ENCODE assay signal across 29 cellular contexts in genomic region chr21:17987328-17987727, GRCh38.
"Had no signal": no experiment of that assay in that cellular context is flagged by ENCODE, and none has a peak within 500 bp of the region (broad histone marks: within the 10 kb centered on the region; RNA-seq: fewer than 3 reads in every experiment).

No MANE protein-coding gene starts in this region.

- H3K36me3 Mint-ChIP-seq: activated naive CD4-positive, alpha-beta T cell treated with anti-CD3 and anti-CD28 coated beads, Interleukin-2, amount 50 U/mL, for 72 hours; immature natural killer cell; stimulated activated memory B cell treated with anti-CD40 and anti-IgM and Interleukin-4, amounts not matched to agents 10 μg/mL and 1 μg/mL and 100 μg/mL, for 72 hours had no signal

- H3K36me3 ChIP-seq: ascending aorta, lower lobe of right lung, stomach, suprapubic skin, tibial nerve had no signal

- H3K27me3 ChIP-seq: ascending aorta, hepatocyte, stomach, suprapubic skin, tibial nerve had no signal

- H3K9me3 ChIP-seq: ascending aorta, suprapubic skin had no signal

- H3K4me1 ChIP-seq: ascending aorta, lower lobe of right lung, stomach, suprapubic skin, tibial nerve had no signal

- H3K4me3 Mint-ChIP-seq: activated CD4-positive, alpha-beta T cell treated with anti-CD3 and anti-CD28 coated beads, Interleukin-2, amount 10 ng/mL, durations not matched to agents 24 days and 14 days; activated CD8-positive, alpha-beta T cell treated with anti-CD3 and anti-CD28 coated beads, Interleukin-2, amount 10 ng/mL, durations not matched to agents 7 days and 5 days; central memory CD8-positive, alpha-beta T cell; immature natural killer cell; nephron progenitor cell; stimulated activated memory B cell treated with anti-CD40 and anti-IgM and Interleukin-4, amounts not matched to agents 10 μg/mL and 1 μg/mL and 100 μg/mL, for 72 hours had no signal

- H3K27ac Mint-ChIP-seq: activated CD4-positive, alpha-beta T cell treated with anti-CD3 and anti-CD28 coated beads, Interleukin-2, amount 10 ng/mL, durations not matched to agents 24 days and 14 days; activated CD8-positive, alpha-beta T cell treated with anti-CD3 and anti-CD28 coated beads, Interleukin-2, amount 10 ng/mL, durations not matched to agents 7 days and 5 days; activated naive CD4-positive, alpha-beta T cell treated with anti-CD3 and anti-CD28 coated beads, Interleukin-2, amount 50 U/mL, for 72 hours; immature natural killer cell; nephron progenitor cell; stimulated activated memory B cell treated with anti-CD40 and anti-IgM and Interleukin-4, amounts not matched to agents 10 μg/mL and 1 μg/mL and 100 μg/mL, for 72 hours had no signal

- H2AFZ ChIP-seq: hepatocyte had no signal

- H3K27me3 Mint-ChIP-seq: activated CD4-positive, alpha-beta T cell treated with anti-CD3 and anti-CD28 coated beads, Interleukin-2, amount 10 ng/mL, durations not matched to agents 24 days and 14 days; central memory CD8-positive, alpha-beta T cell; stimulated activated memory B cell treated with anti-CD40 and anti-IgM and Interleukin-4, amounts not matched to agents 10 μg/mL and 1 μg/mL and 100 μg/mL, for 72 hours had no signal

- H3K4me3 ChIP-seq: ascending aorta, hepatocyte, lower lobe of right lung, mucosa of descending colon, stomach, suprapubic skin, tibial nerve had no signal

- DNase-seq: activated CD4-positive, alpha-beta T cell treated with anti-CD3 and anti-CD28 coated beads, Interleukin-2, amount 10 ng/mL, durations not matched to agents 24 days and 14 days; activated CD8-positive, alpha-beta T cell treated with anti-CD3 and anti-CD28 coated beads, Interleukin-2, amount 10 ng/mL, durations not matched to agents 7 days and 5 days; activated gamma-delta T cell treated with Interleukin-2 at 50 U/mL for 16 hours; activated T-cell treated with anti-CD3 and anti-CD28 coated beads, Interleukin-2, amount 50 U/mL, for 1 hour; effector memory CD4-positive, alpha-beta T cell; glutamatergic neuron; immature natural killer cell; lower lobe of right lung; mesendoderm; mucosa of descending colon; nephron progenitor cell; posterior cingulate gyrus; small intestine; stimulated activated CD4-positive, alpha-beta T cell treated with anti-CD3 and anti-CD28 coated beads, Interleukin-2, amount 100 ng/mL, for 24 hours; stomach had no signal

- ATAC-seq: activated CD4-positive, CD25-positive, alpha-beta regulatory T cell treated with anti-CD3 and anti-CD28 coated beads, Interleukin-2, amount 50 U/mL, for 24 hours; activated CD8-positive, alpha-beta T cell treated with anti-CD3 and anti-CD28 coated beads, Interleukin-2, amount 10 ng/mL, durations not matched to agents 7 days and 5 days; activated naive CD4-positive, alpha-beta T cell treated with anti-CD3 and anti-CD28 coated beads, Interleukin-2, amount 50 U/mL, for 72 hours; left lobe of liver; lower lobe of right lung; mucosa of descending colon; sciatic nerve; stimulated activated memory B cell treated with anti-CD40 and anti-IgM and Interleukin-4, amounts not matched to agents 10 μg/mL and 1 μg/mL and 100 μg/mL, for 72 hours had no signal

- H3K4me1 Mint-ChIP-seq: activated CD4-positive, alpha-beta T cell treated with anti-CD3 and anti-CD28 coated beads, Interleukin-2, amount 10 ng/mL, durations not matched to agents 24 days and 14 days; central memory CD8-positive, alpha-beta T cell; immature natural killer cell; nephron progenitor cell; stimulated activated memory B cell treated with anti-CD40 and anti-IgM and Interleukin-4, amounts not matched to agents 10 μg/mL and 1 μg/mL and 100 μg/mL, for 72 hours had no signal

- FAIRE-seq: colon, endothelial cell of umbilical vein, frontal cortex, small intestine, urothelium cell line had no signal
